In genomic region chr5:168680395-168680794, GRCh38 we compare ENCODE assay signal across 21 cellular contexts.
DNase-seq lines count a peak whose midpoint lies in the region; ATAC-seq and TF ChIP-seq lines count a peak whose summit lies in the region.
"Had no signal": no experiment of that assay in that cellular context is flagged by ENCODE, and none has a peak within 500 bp of the region (broad histone marks: within the 10 kb centered on the region; RNA-seq: fewer than 3 reads in every experiment).

No MANE protein-coding gene starts in this region.

- ATAC-seq in activated CD4-positive, alpha-beta T cell treated with anti-CD3 and anti-CD28 coated beads for 36 hours = no peak
- ATAC-seq in T-helper 17 cell (no peak), HG03108 (IDR thresholded peaks at IDR 0.05; ENCODE audit: unreplicated experiment) (no peak), HG02852 (IDR thresholded peaks at IDR 0.05; ENCODE audit: unreplicated experiment) (no peak), HG02588 (IDR thresholded peaks at IDR 0.05; ENCODE audit: unreplicated experiment) (no peak)

- H3K9me3 ChIP-seq in T-helper 17 cell (ENCODE audit: control insufficient read depth, low read length, poor library complexity, severe bottlenecking) = no peaks in the 10 kb centered on the region
- H3K9me3 ChIP-seq in trophoblast cell (ENCODE audit: insufficient read depth, low read depth, low read length) = peaks cover 5% of the 10 kb centered on the region

- no peak overlapping the region for H2BK120ac ChIP-seq in trophoblast cell (ENCODE audit: insufficient read depth, low read length, poor library complexity)

- H3K4me3 ChIP-seq in trophoblast cell (ENCODE audit: low read depth, low read length) = no peak overlapping the region

- no peak overlapping the region for H4K12ac ChIP-seq in trophoblast cell (ENCODE audit: low read depth, low read length)

- H3K18ac ChIP-seq in trophoblast cell (ENCODE audit: low read length) = no peak overlapping the region

- no peak for DNase-seq in activated CD4-positive, alpha-beta T cell treated with anti-CD3 and anti-CD28 coated beads for 36 hours
- no peak for DNase-seq in activated CD4-positive, alpha-beta T cell treated with anti-CD3 and anti-CD28 coated beads for 48 hours
- DNase-seq in T-helper 17 cell (no peak), chondrocyte (ENCODE audit: low spot score) (peak; percentile 41), trophoblast cell (no peak)
- DNase-seq: 8988T, COR-L47, GDM1, H7, Karpas-422, NCI-H1417 treated with DMSO at 0.1 percent for 48 hours, NCI-H1930, NCI-H226, NCI-H524, NCI-H82 had no signal

- peaks cover 12 to 22% of the 10 kb centered on the region in 2 experiments for H3K36me3 ChIP-seq in trophoblast cell (ENCODE audit: control insufficient read depth in 1 of 2, insufficient read depth in 2 of 2, low read length in 2 of 2)

- no peak overlapping the region for H2AK5ac ChIP-seq in trophoblast cell (ENCODE audit: low read length)

- no peak overlapping the region for H4K8ac ChIP-seq in trophoblast cell (ENCODE audit: low read depth, low read length)

- H3K36me3 Mint-ChIP-seq in activated CD4-positive, alpha-beta T cell treated with anti-CD3 and anti-CD28 coated beads for 36 hours (ENCODE audit: low read depth) = no peaks in the 10 kb centered on the region
- H3K36me3 Mint-ChIP-seq in T-helper 17 cell (ENCODE audit: low read depth) (no peaks in the 10 kb centered on the region), chondrocyte (ENCODE audit: low read depth) (peaks cover 4% of the 10 kb centered on the region)
- H3K36me3 Mint-ChIP-seq: IgD-negative memory B cell had no signal

- no peak for TF ChIP-seq CTCF in chondrocyte (IDR thresholded peaks at IDR 0.05)

- peaks cover 28% of the 10 kb centered on the region for H3K4me1 Mint-ChIP-seq in activated CD4-positive, alpha-beta T cell treated with anti-CD3 and anti-CD28 coated beads for 36 hours
- H3K4me1 Mint-ChIP-seq in T-helper 17 cell = peaks cover 10% of the 10 kb centered on the region
- H3K4me1 Mint-ChIP-seq in chondrocyte (ENCODE audit: low read depth) = peaks cover 15% of the 10 kb centered on the region

- no peak overlapping the region for H3K23ac ChIP-seq in trophoblast cell (ENCODE audit: low read length)

- H3K9ac ChIP-seq in trophoblast cell (ENCODE audit: low read length) = peak overlapping the region; percentile 8

- no peak overlapping the region for H3K14ac ChIP-seq in trophoblast cell (ENCODE audit: low read length)

- H2BK5ac ChIP-seq in trophoblast cell (ENCODE audit: low read depth, low read length, poor library complexity) = no peak overlapping the region

- no CpG with 5 or more reads among the region's 2 CpGs for WGBS in trophoblast cell (ENCODE audit: extremely low coverage, insufficient coverage, insufficient read length)

- POLR2A ChIA-PET in activated CD4-positive, alpha-beta T cell treated with anti-CD3 and anti-CD28 coated beads for 36 hours (lab: Charles Lee) = no interaction called here

- no peaks in the 10 kb centered on the region for H3K4me1 ChIP-seq in trophoblast cell (ENCODE audit: control insufficient read depth in 1 of 2, insufficient read depth in 2 of 2, low read length in 2 of 2)

- no peaks in the 10 kb centered on the region for H3K27me3 Mint-ChIP-seq in activated CD4-positive, alpha-beta T cell treated with anti-CD3 and anti-CD28 coated beads for 36 hours
- peaks cover 6% of the 10 kb centered on the region for H3K27me3 Mint-ChIP-seq in T-helper 17 cell
- no peaks in the 10 kb centered on the region for H3K27me3 Mint-ChIP-seq in chondrocyte (ENCODE audit: low read depth)
- H3K27me3 Mint-ChIP-seq: B cell, IgD-negative memory B cell had no signal

- H3K9me3 Mint-ChIP-seq in activated CD4-positive, alpha-beta T cell treated with anti-CD3 and anti-CD28 coated beads for 36 hours (ENCODE audit: low read depth) = no peaks in the 10 kb centered on the region
- no peaks in the 10 kb centered on the region for H3K9me3 Mint-ChIP-seq in chondrocyte (ENCODE audit: low read depth)
- H3K9me3 Mint-ChIP-seq: IgD-negative memory B cell had no signal

- H3K4me3 Mint-ChIP-seq in activated CD4-positive, alpha-beta T cell treated with anti-CD3 and anti-CD28 coated beads for 36 hours = no peak overlapping the region
- H3K4me3 Mint-ChIP-seq in T-helper 17 cell (no peak overlapping the region), chondrocyte (ENCODE audit: unreplicated experiment) (no peak overlapping the region)
- H3K4me3 Mint-ChIP-seq: B cell, IgD-negative memory B cell had no signal

- CTCF ChIA-PET in activated CD4-positive, alpha-beta T cell treated with anti-CD3 and anti-CD28 coated beads for 36 hours (lab: Charles Lee) = interaction anchor here (0.7 to 1.9 kb wide), 8 partner anchors 8 to 979 kb away, joined by 3 to 9 read pairs (median 4); no protein-coding TSS in a partner anchor

- H2BK12ac ChIP-seq in trophoblast cell (ENCODE audit: low read length) = no peak overlapping the region

- H4K91ac ChIP-seq in trophoblast cell (ENCODE audit: low read depth, low read length) = no peak overlapping the region

- intact Hi-C loops in activated CD4-positive, alpha-beta T cell treated with anti-CD3 and anti-CD28 coated beads for 36 hours (cut with DNase I, micrococcal nuclease) = loop anchor here in 1 of 2 experiments (1.0 to 2.0 kb wide), 3 partner anchors 194 to 270 kb away; no protein-coding TSS in a partner anchor

- H3K4me2 ChIP-seq in trophoblast cell (ENCODE audit: low read length) = no peak overlapping the region

- no peaks in the 10 kb centered on the region for H3K79me2 ChIP-seq in trophoblast cell (ENCODE audit: control insufficient read depth, insufficient read depth, low read length, poor library complexity)

- no peaks in the 10 kb centered on the region for H3K27me3 ChIP-seq in trophoblast cell (ENCODE audit: insufficient read depth, low read length)

- H3K4ac ChIP-seq in trophoblast cell (ENCODE audit: low read depth, low read length) = no peak overlapping the region

- no peak overlapping the region for H3K27ac ChIP-seq in trophoblast cell (ENCODE audit: low read depth, low read length)
- H3K27ac ChIP-seq: RWPE1 had no signal

- no peaks in the 10 kb centered on the region for H3K79me1 ChIP-seq in trophoblast cell (ENCODE audit: low read length)

- H3K27ac Mint-ChIP-seq in activated CD4-positive, alpha-beta T cell treated with anti-CD3 and anti-CD28 coated beads for 36 hours = peak overlapping the region; percentile 26
- H3K27ac Mint-ChIP-seq in T-helper 17 cell (peak overlapping the region; percentile 47), chondrocyte (ENCODE audit: unreplicated experiment) (no peak overlapping the region)
- H3K27ac Mint-ChIP-seq: B cell, IgD-negative memory B cell had no signal

- no peak overlapping the region for H2AFZ ChIP-seq in trophoblast cell (ENCODE audit: insufficient read depth, low read length, poor library complexity)
